Comparison of ENCODE assay signal across 8 cellular contexts in the genomic region with DNA sequence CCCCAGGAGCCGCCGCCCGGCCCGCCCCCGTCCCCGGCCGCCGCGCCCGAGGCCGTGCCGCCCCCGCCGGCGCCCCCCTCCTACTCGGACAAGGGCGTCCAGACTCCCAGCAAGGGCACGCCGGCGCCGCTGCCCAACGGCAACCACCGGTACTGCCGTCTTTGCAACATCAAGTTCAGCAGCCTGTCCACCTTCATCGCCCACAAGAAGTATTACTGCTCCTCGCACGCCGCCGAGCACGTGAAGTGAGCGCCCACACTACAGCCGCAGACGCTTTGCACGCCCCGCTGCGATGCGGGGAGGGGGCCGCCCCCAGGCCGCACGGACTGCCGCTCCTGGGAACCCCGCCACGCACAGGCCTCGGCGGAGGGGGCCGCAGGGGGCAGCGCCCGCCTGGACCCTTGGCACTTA. TPM values are rescaled to one million over a fixed set of nuclear protein-coding genes. Genes with fewer than 3 reads are reported as not detected.
A peak's percentile ranks its signal among the peaks of the same experiment; 100 is the strongest.
DNase-seq lines count a peak whose midpoint lies in the region; ATAC-seq, FAIRE-seq and TF ChIP-seq lines count a peak whose summit lies in the region.

No MANE protein-coding gene starts in this region.

- no peak for FAIRE-seq in HepG2 (lab: Jason Lieb, UNC)

- H3K27me3 ChIP-seq in HepG2 (ENCODE audit: control insufficient read depth in 1 of 2, insufficient read depth in 2 of 2, low read length in 2 of 2) (peaks cover 8 to 18% of the 10 kb centered on the region in 2 experiments; a peak in 4 of 5 replicates), right lobe of liver (no peaks in the 10 kb centered on the region), hepatocyte (peaks cover 5% of the 10 kb centered on the region)

- no peaks in the 10 kb centered on the region for H3K27me3 Mint-ChIP-seq in activated naive CD8-positive, alpha-beta T cell

- no peaks in the 10 kb centered on the region; the same call in 1 of the 2 replicates for H4K20me1 ChIP-seq in HepG2 (ENCODE audit: insufficient read depth, low read length)
- H4K20me1 ChIP-seq in hepatocyte (ENCODE audit: insufficient read depth, poor library complexity, severe bottlenecking), result no peaks in the 10 kb centered on the region

- no peak for DNase-seq in HepG2 (ENCODE audit: low spot score)
- DNase-seq in right lobe of liver, result no peak
- DNase-seq in LNCaP clone FGC (ENCODE audit: low read depth), result no peak
- DNase-seq in hepatocyte (ENCODE audit: low spot score), result no peak
- peak; percentile 28 to 29 for DNase-seq in stimulated activated CD4-positive, alpha-beta T cell treated with anti-CD3 and anti-CD28 coated beads, Interleukin-2, amount 100 ng/mL, for 48 hours
- DNase-seq in NCI-H146 (lab: John Stamatoyannopoulos, UW), result no peak
- DNase-seq in central memory CD4-positive, alpha-beta T cell, result no peak

- H3K9me2 ChIP-seq in hepatocyte (replicated peaks; ENCODE audit: insufficient read depth), result no peaks in the 10 kb centered on the region

- no peaks in the 10 kb centered on the region for H3K9me3 Mint-ChIP-seq in activated naive CD8-positive, alpha-beta T cell (ENCODE audit: low read depth)

- TF ChIP-seq POLR2A in HepG2 (IDR thresholded peaks at IDR 0.05; ENCODE audit: insufficient read depth in 1 of 2, low read depth in 2 of 2, low read length in 2 of 2) (no peak), right lobe of liver (IDR thresholded peaks at IDR 0.05) (no peak)

- no peak for TF ChIP-seq RAD21 in HepG2 (CRISPR knock-in tag; IDR thresholded peaks at IDR 0.05)

- POLR2A ChIA-PET in HepG2 (lab: Yijun Ruan, JAX), result no interaction called here

- peak overlapping the region; percentile 86 for H3K4me3 Mint-ChIP-seq in activated naive CD8-positive, alpha-beta T cell

- WGBS in HepG2 (ENCODE audit: low lambda C conversion rate), result 98% methylated on average over 40 of the region's 48 CpGs
- 100% methylated on average over 1 of the region's 48 CpGs for WGBS in right lobe of liver (ENCODE audit: insufficient coverage, low coverage, low lambda C conversion rate, missing lambda C conversion rate)
- 62% methylated on average over 27 of the region's 48 CpGs for WGBS in hepatocyte (ENCODE audit: low lambda C conversion rate, missing lambda C conversion rate)

- in situ Hi-C loops in HepG2 (cut with HindIII; ENCODE audit: extremely low pct_ligation_motif_present, low pct_unique_long_range_greater_than_20kb), result no loop called here

- H3K4me1 ChIP-seq in HepG2 (ENCODE audit: insufficient read depth, low read length) (peaks cover 2% of the 10 kb centered on the region), right lobe of liver (no peaks in the 10 kb centered on the region), hepatocyte (ENCODE audit: insufficient read depth) (peaks cover 4% of the 10 kb centered on the region)

- intact Hi-C loops in HepG2 (cut with micrococcal nuclease; ENCODE audit: unreplicated experiment) (no loop called here), right lobe of liver (cut with DNase I) (loop anchor here in 1 of 2 donors (5.0 kb wide), 1 partner anchor 92 kb away; no protein-coding TSS in a partner anchor)

- H2AFZ ChIP-seq in HepG2 (ENCODE audit: low read length), result no peak overlapping the region
- no peak overlapping the region for H2AFZ ChIP-seq in hepatocyte

- BruUV-seq in HepG2 (replicated peaks; lab: Mats Ljungman, UMichigan), result no TSS peak

- H3K27ac ChIP-seq in HepG2 (ENCODE audit: extremely low read length, insufficient read depth, low read length) (no peak overlapping the region), right lobe of liver (no peak overlapping the region), hepatocyte (no peak overlapping the region)

- no peak overlapping the region for H3K9ac ChIP-seq in HepG2 (ENCODE audit: insufficient read depth, low read depth, low read length)

- no peak for TF ChIP-seq CTCF in HepG2 (CRISPR knock-in tag; IDR thresholded peaks at IDR 0.05)
- TF ChIP-seq CTCF in right lobe of liver (IDR thresholded peaks at IDR 0.05), result no peak
- no peak for TF ChIP-seq CTCF in LNCaP clone FGC (IDR thresholded peaks at IDR 0.05; ENCODE audit: control insufficient read depth, extremely low read depth, insufficient read depth)
- TF ChIP-seq CTCF in hepatocyte (IDR thresholded peaks at IDR 0.05; ENCODE audit: poor library complexity), result no peak

- peaks cover 8% of the 10 kb centered on the region for H3K4me1 Mint-ChIP-seq in activated naive CD8-positive, alpha-beta T cell (ENCODE audit: low read depth)

- no peak overlapping the region for H3K4me2 ChIP-seq in HepG2 (ENCODE audit: low read depth, low read length)
- H3K4me2 ChIP-seq in hepatocyte, result peak overlapping the region; percentile 77

- H3K36me3 ChIP-seq in HepG2 (replicated peaks in 1 of 2; ENCODE audit: control insufficient read depth in 1 of 2, insufficient read depth in 2 of 2, low read length in 2 of 2) (peaks cover 2 to 15% of the 10 kb centered on the region in 2 experiments; a peak in 3 of 5 replicates), right lobe of liver (no peaks in the 10 kb centered on the region), hepatocyte (replicated peaks; ENCODE audit: insufficient read depth, low read depth) (no peaks in the 10 kb centered on the region)

- H3K79me2 ChIP-seq in HepG2 (ENCODE audit: insufficient read depth, low read length), result no peaks in the 10 kb centered on the region
- no peaks in the 10 kb centered on the region for H3K79me2 ChIP-seq in hepatocyte

- CTCF ChIA-PET in HepG2 (lab: Yijun Ruan, JAX; ENCODE audit: low intra/inter-chr PET ratio, low total read pairs), result no interaction called here

- no peak overlapping the region for H3K4me3 ChIP-seq in HepG2 (replicated peaks in 1 of 3; ENCODE audit: insufficient read depth in 1 of 3, low read depth in 2 of 3, low read length in 3 of 3)
- no peak overlapping the region for H3K4me3 ChIP-seq in right lobe of liver
- H3K4me3 ChIP-seq in LNCaP clone FGC (ENCODE audit: low read depth, low read length), result peak overlapping the region; percentile 51
- no peak overlapping the region for H3K4me3 ChIP-seq in hepatocyte

- ATAC-seq in HepG2 (no peak), right lobe of liver (no peak)

- H3K9me3 ChIP-seq in HepG2 (ENCODE audit: low read length), result no peaks in the 10 kb centered on the region
- H3K9me3 ChIP-seq in right lobe of liver, result no peaks in the 10 kb centered on the region
- no peaks in the 10 kb centered on the region for H3K9me3 ChIP-seq in hepatocyte (ENCODE audit: low read depth)

- H3K36me3 Mint-ChIP-seq in activated naive CD8-positive, alpha-beta T cell, result no peaks in the 10 kb centered on the region

- peak overlapping the region; percentile 50 for H3K27ac Mint-ChIP-seq in activated naive CD8-positive, alpha-beta T cell

- TF ChIP-seq EP300 in HepG2 (IDR thresholded peaks at IDR 0.05; ENCODE audit: low read depth in 2 of 2, low read length in 2 of 2) (no peak), HepG2 (CRISPR knock-in tag; IDR thresholded peaks at IDR 0.05; ENCODE audit: borderline replicate concordance) (no peak)

TF ChIP-seq in HepG2, 621 proteins besides CTCF, POLR2A, EP300 and RAD21 (continues in another document):
- TF ChIP-seq MXD3 (CRISPR knock-in tag; IDR thresholded peaks at IDR 0.05), result no peak
- TF ChIP-seq, protein P1, sequence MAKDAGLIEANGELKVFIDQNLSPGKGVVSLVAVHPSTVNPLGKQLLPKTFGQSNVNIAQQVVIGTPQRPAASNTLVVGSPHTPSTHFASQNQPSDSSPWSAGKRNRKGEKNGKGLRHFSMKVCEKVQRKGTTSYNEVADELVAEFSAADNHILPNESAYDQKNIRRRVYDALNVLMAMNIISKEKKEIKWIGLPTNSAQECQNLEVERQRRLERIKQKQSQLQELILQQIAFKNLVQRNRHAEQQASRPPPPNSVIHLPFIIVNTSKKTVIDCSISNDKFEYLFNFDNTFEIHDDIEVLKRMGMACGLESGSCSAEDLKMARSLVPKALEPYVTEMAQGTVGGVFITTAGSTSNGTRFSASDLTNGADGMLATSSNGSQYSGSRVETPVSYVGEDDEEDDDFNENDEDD (CRISPR knock-in tag; IDR thresholded peaks at IDR 0.05; ENCODE audit: borderline replicate concordance), result no peak

RNA-seq across cellular contexts. Expression of gene ZC3H18, which starts 35.5 kb away (rescaled TPM):
- total RNA-seq in HepG2 (2016; rRNA removed; fragmentation: Illumina TruSeq; extraction: Trizol) (19.7 and 27.4 TPM in 2 replicates), right lobe of liver (10 to 100 TPM in 5 of 6 experiments, 1 to 10 TPM in 1; 8.7 to 22.8 (median 16.4) TPM), hepatocyte (8.1 and 16.8 TPM in 2 replicates)
- 19.4 and 24.7 TPM in 2 replicates for total RNA-seq in HepG2 (2016; cell fraction: cytosol; rRNA removed; fragmentation: Illumina TruSeq; extraction: Trizol; ENCODE audit: low read depth)
- total RNA-seq in HepG2 (2016; cell fraction: insoluble cytoplasmic fraction; rRNA removed; fragmentation: Illumina TruSeq; extraction: Trizol), result 14.3 and 27.1 TPM in 2 replicates
- 13.2 and 13.7 TPM in 2 replicates for total RNA-seq in HepG2 (2016; cell fraction: membrane; rRNA removed; fragmentation: Illumina TruSeq; extraction: Trizol)
- 23.0 and 25.0 TPM in 2 replicates for total RNA-seq in HepG2 (2016; cell fraction: nucleus; rRNA removed; fragmentation: Illumina TruSeq; extraction: Trizol)
- polyA plus RNA-seq in HepG2 (2011; rRNA removed) (11.2 and 12.7 TPM in 2 replicates), hepatocyte (30.7 and 37.1 TPM in 2 replicates)
- polyA plus RNA-seq in HepG2 (2011; cell fraction: cytosol; rRNA removed), result 5.1 and 6.6 TPM in 2 replicates
- polyA plus RNA-seq in HepG2 (2011; cell fraction: nucleus; rRNA removed), result 52.8 and 62.1 TPM in 2 replicates
- polyA plus RNA-seq in HepG2 (2012), result 25.6 and 26.4 TPM in 2 replicates
- polyA plus RNA-seq in HepG2 (2016; cell fraction: cytosol; fragmentation: Illumina TruSeq; extraction: Trizol; ENCODE audit: low read depth), result 2.5 and 2.8 TPM in 2 replicates
- 25.5 and 39.1 TPM in 2 replicates for polyA plus RNA-seq in HepG2 (2016; cell fraction: insoluble cytoplasmic fraction; fragmentation: Illumina TruSeq; extraction: Trizol; ENCODE audit: low read depth)
- polyA plus RNA-seq in HepG2 (2016; cell fraction: membrane; fragmentation: Illumina TruSeq; extraction: Trizol; ENCODE audit: low read depth), result 6.0 and 7.1 TPM in 2 replicates
- 81.5 and 103 TPM in 2 replicates for polyA plus RNA-seq in HepG2 (2016; cell fraction: nucleus; fragmentation: Illumina TruSeq; extraction: Trizol; ENCODE audit: insufficient read depth, low read depth)
- polyA minus RNA-seq in HepG2 (2011; rRNA and poly(A)+ RNA removed; ENCODE audit: low replicate concordance), result 8.7 and 11.6 TPM in 2 replicates
- 9.7 and 11.0 TPM in 2 replicates for polyA minus RNA-seq in HepG2 (2011; cell fraction: cytosol; rRNA and poly(A)+ RNA removed)
- 21.3 and 25.5 TPM in 2 replicates for polyA minus RNA-seq in HepG2 (2011; cell fraction: nucleus; rRNA and poly(A)+ RNA removed)

Comparison
In these comparisons a context has a peak if more than half of its experiments do, and no peak if none do; other contexts are left out.
1. DNase-seq: peak in stimulated activated CD4-positive, alpha-beta T cell treated with anti-CD3 and anti-CD28 coated beads, Interleukin-2, amount 100 ng/mL, for 48 hours (2 of 2); none in HepG2 (single experiment), right lobe of liver (0 of 3), LNCaP clone FGC (single experiment), hepatocyte (single experiment), NCI-H146 (single experiment) and central memory CD4-positive, alpha-beta T cell (single experiment).